Comparison of ENCODE assay signal across 7 cellular contexts in genomic region chr10:3781458-3782098, GRCh38. TPM values are rescaled to one million over a fixed set of nuclear protein-coding genes. Genes with fewer than 3 reads are reported as not detected.
DNase-seq lines count a peak whose midpoint lies in the region; ATAC-seq and TF ChIP-seq lines count a peak whose summit lies in the region.

No MANE protein-coding gene starts in this region.

- WGBS in SK-N-SH (ENCODE audit: low lambda C conversion rate), result 64% methylated on average over 28 of the region's 30 CpGs
- 13 to 16% methylated on average over 27 to 30 of the region's 30 CpGs for WGBS in tibial nerve, 2 donors

- TF ChIP-seq CTCF in SK-N-SH (IDR thresholded peaks at IDR 0.05) (peak; percentile 64), cardiac fibroblast (IDR thresholded peaks at IDR 0.05; ENCODE audit: low read depth, low read length) (peak; percentile 63), lower lobe of right lung (IDR thresholded peaks at IDR 0.05) (peak; percentile 62), tibial nerve (IDR thresholded peaks at IDR 0.05) (peak; percentile 47 to 75 (median 74))

- intact Hi-C loops in lower lobe of right lung (cut with DNase I), result no loop called here

- DNase-seq in SK-N-SH (no peak), cardiac fibroblast (ENCODE audit: low read depth in 2 of 2) (peak; percentile 62 to 83), lower lobe of right lung (peak; percentile 79), tibial nerve (ENCODE audit: low spot score in 2 of 2) (peak in 1 of 2 donors; percentile 42)

- H3K4me1 ChIP-seq in SK-N-SH (ENCODE audit: control insufficient read depth in 1 of 2, insufficient read depth in 2 of 2, low read depth in 1 of 2, low read length in 1 of 2), result peaks cover 37 to 42% of the 10 kb centered on the region in 2 experiments
- peaks cover 57% of the 10 kb centered on the region for H3K4me1 ChIP-seq in lower lobe of right lung
- H3K4me1 ChIP-seq in tibial nerve, result peaks cover 0 to 50% (median 39%) of the 10 kb centered on the region in 4 donors

- peak overlapping the region; percentile 98 for H3K9ac ChIP-seq in SK-N-SH

- no peaks in the 10 kb centered on the region for H3K9me2 ChIP-seq in SK-N-SH

- H3F3A ChIP-seq in SK-N-SH (replicated peaks; ENCODE audit: insufficient read depth), result peaks cover 69% of the 10 kb centered on the region

- TF ChIP-seq EP300 in SK-N-SH (IDR thresholded peaks at IDR 0.05; ENCODE audit: borderline replicate concordance in 1 of 2, low read depth in 1 of 2, low read length in 1 of 2), result no peak
- TF ChIP-seq EP300 in tibial nerve (IDR thresholded peaks at IDR 0.05), result peak in 1 of 2 donors; percentile 44

- peak overlapping the region; percentile 95 to 97; a peak in 3 of 4 replicates for H3K4me3 ChIP-seq in SK-N-SH (ENCODE audit: low read depth in 2 of 2, low read length in 1 of 2)
- H3K4me3 ChIP-seq in cardiac fibroblast (replicated peaks in 1 of 2; ENCODE audit: low read depth in 2 of 2, low read length in 2 of 2), result peak overlapping the region; percentile 79 to 90
- H3K4me3 ChIP-seq in lower lobe of right lung, result peak overlapping the region; percentile 90
- H3K4me3 ChIP-seq in tibial nerve, result peak overlapping the region; percentile 83 to 98 (median 88)

- peaks cover 79% of the 10 kb centered on the region for H4K20me1 ChIP-seq in SK-N-SH (ENCODE audit: insufficient read depth)

- H3K27me3 ChIP-seq in SK-N-SH (ENCODE audit: insufficient read depth) (no peaks in the 10 kb centered on the region), lower lobe of right lung (ENCODE audit: low read depth) (no peaks in the 10 kb centered on the region), tibial nerve (no peaks in the 10 kb centered on the region)

- H3K4me2 ChIP-seq in SK-N-SH, result peak overlapping the region; percentile 93

- peaks cover 89% of the 10 kb centered on the region for H3K79me2 ChIP-seq in SK-N-SH (ENCODE audit: insufficient read depth)

- H3K36me3 ChIP-seq in SK-N-SH (replicated peaks in 1 of 2; ENCODE audit: control insufficient read depth in 1 of 2, insufficient read depth in 2 of 2, low read length in 1 of 2), result peaks cover 56 to 78% of the 10 kb centered on the region in 2 experiments
- H3K36me3 ChIP-seq in lower lobe of right lung, result peaks cover 57% of the 10 kb centered on the region
- peaks cover 13 to 53% (median 30%) of the 10 kb centered on the region in 3 donors for H3K36me3 ChIP-seq in tibial nerve

- no peak for TF ChIP-seq POLR2A in tibial nerve (IDR thresholded peaks at IDR 0.05)

- peak overlapping the region; percentile 80 to 99 for H3K27ac ChIP-seq in SK-N-SH (ENCODE audit: low read depth in 2 of 2, low read length in 1 of 2)
- peak overlapping the region; percentile 100 for H3K27ac ChIP-seq in lower lobe of right lung
- peak overlapping the region; percentile 98 to 100 (median 99) for H3K27ac ChIP-seq in tibial nerve

- H2AFZ ChIP-seq in SK-N-SH (ENCODE audit: low read depth), result no peak overlapping the region

- peak; percentile 44 for TF ChIP-seq RAD21 in SK-N-SH (IDR thresholded peaks at IDR 0.05; ENCODE audit: low read length)

- no peaks in the 10 kb centered on the region for H3K9me3 ChIP-seq in SK-N-SH
- no peaks in the 10 kb centered on the region for H3K9me3 ChIP-seq in lower lobe of right lung
- H3K9me3 ChIP-seq in tibial nerve, result no peaks in the 10 kb centered on the region

- POLR2A ChIA-PET in SK-N-SH (lab: Yijun Ruan, JAX), result no interaction called here

- ATAC-seq in GM18867 (IDR thresholded peaks at IDR 0.05; ENCODE audit: unreplicated experiment) (peak; percentile 17), lower lobe of right lung (no peak), GM19395 (IDR thresholded peaks at IDR 0.05; ENCODE audit: unreplicated experiment) (no peak), HG02763 (IDR thresholded peaks at IDR 0.05; ENCODE audit: unreplicated experiment) (no peak)

- CTCF ChIA-PET in SK-N-SH (lab: Yijun Ruan, JAX), result interaction anchor here (0.8 to 1.4 kb wide), 3 partner anchors 109 to 875 kb away, joined by 3 to 5 read pairs (median 4); no protein-coding TSS in a partner anchor

TF ChIP-seq in SK-N-SH, 30 proteins besides CTCF, POLR2A, EP300 and RAD21:
- TF ChIP-seq SMC3 (IDR thresholded peaks at IDR 0.05; ENCODE audit: low read depth, low read length), result peak; percentile 33; the same call in 1 of the 2 replicates
- TF ChIP-seq FOXJ3 (CRISPR knock-in tag; IDR thresholded peaks at IDR 0.05), result no peak
- TF ChIP-seq POLR2AphosphoS5 (IDR thresholded peaks at IDR 0.05; ENCODE audit: low read depth, low read length), result no peak
- TF ChIP-seq FOXM1 (IDR thresholded peaks at IDR 0.05; ENCODE audit: low read depth), result 0 out of 2 replicates have a peak, but pooled peaks have one; percentile 22
- no peak for TF ChIP-seq TAF1 (IDR thresholded peaks at IDR 0.05; ENCODE audit: borderline replicate concordance, low read depth, low read length)
- no peak for TF ChIP-seq REST (IDR thresholded peaks at IDR 0.05; ENCODE audit: low read depth, low read length)
- 0 out of 2 replicates have a peak, but pooled peaks have one; percentile 21 for TF ChIP-seq TEAD4 (IDR thresholded peaks at IDR 0.05; ENCODE audit: borderline replicate concordance, insufficient read depth)
- no peak for TF ChIP-seq MAX (IDR thresholded peaks at IDR 0.05; ENCODE audit: low read depth)
- TF ChIP-seq NFIC (IDR thresholded peaks at IDR 0.05; ENCODE audit: borderline replicate concordance), result no peak
- no peak; the same call in 1 of the 2 replicates for TF ChIP-seq RXRA (IDR thresholded peaks at IDR 0.05; ENCODE audit: borderline replicate concordance, low read depth)
- peak; percentile 38; the same call in 1 of the 2 replicates for TF ChIP-seq GABPA (IDR thresholded peaks at IDR 0.05; ENCODE audit: low read depth)

RNA-seq across cellular contexts. Expression of gene KLF6, which starts 3.4 kb away (rescaled TPM):
- polyA plus RNA-seq in SK-N-SH (2012; rRNA removed), result 127 and 148 TPM in 2 replicates
- polyA plus RNA-seq in SK-N-SH (2012; cell fraction: cytosol; rRNA removed), result 72.3 and 76.2 TPM in 2 replicates
- 687 and 844 TPM in 2 replicates for polyA plus RNA-seq in SK-N-SH (2012; cell fraction: nucleus; rRNA removed)
- 242 TPM for total RNA-seq in lower lobe of right lung
- 100 to 1,000 TPM; 156 to 226 (median 189) TPM for total RNA-seq in tibial nerve
